ENCODE assay signal across 10 cellular contexts in genomic region chr1:116508090-116508983, GRCh38.
A peak's percentile ranks its signal among the peaks of the same experiment; 100 is the strongest.
DNase-seq lines count a peak whose midpoint lies in the region; ATAC-seq and TF ChIP-seq lines count a peak whose summit lies in the region.
"Had no signal": no experiment of that assay in that cellular context is flagged by ENCODE, and none has a peak within 500 bp of the region (broad histone marks: within the 10 kb centered on the region; RNA-seq: fewer than 3 reads in every experiment).

No MANE protein-coding gene starts in this region.

- H3K9me3 ChIP-seq in ascending aorta (no peaks in the 10 kb centered on the region), Karpas-422 (ENCODE audit: low read length) (no peaks in the 10 kb centered on the region)

- H3K4me3 Mint-ChIP-seq in memory B cell, result no peak overlapping the region
- H3K4me3 Mint-ChIP-seq: endodermal cell had no signal

- DNase-seq in HL-60 (ENCODE audit: low read depth in 1 of 2, low spot score in 1 of 2), result peak in 1 of 2 experiments; percentile 18
- no peak for DNase-seq in ascending aorta (ENCODE audit: low spot score in 2 of 2)
- no peak for DNase-seq in memory B cell (ENCODE audit: low spot score in 2 of 2)
- DNase-seq in Karpas-422, result no peak
- no peak for DNase-seq in effector CD4-positive, alpha-beta T cell
- no peak for DNase-seq in NCI-H2227 (lab: John Stamatoyannopoulos, UW; ENCODE audit: unreplicated experiment)
- no peak for DNase-seq in left lobe of liver (ENCODE audit: low spot score)
- DNase-seq: endodermal cell, NCI-H1436 had no signal

- no peaks in the 10 kb centered on the region for H3K9me3 Mint-ChIP-seq in memory B cell

- H3K27ac ChIP-seq in ACC112 (ENCODE audit: low read depth, low read length) (peak overlapping the region; percentile 100), HL-60 (replicated peaks) (peak overlapping the region; percentile 55), ascending aorta (peak overlapping the region; percentile 64 to 78), Karpas-422 (ENCODE audit: low read length) (no peak overlapping the region)

- H3K4me1 Mint-ChIP-seq in memory B cell, result peaks cover 43% of the 10 kb centered on the region
- H3K4me1 Mint-ChIP-seq: endodermal cell had no signal

- no peaks in the 10 kb centered on the region for H3K27me3 Mint-ChIP-seq in memory B cell

- no peaks in the 10 kb centered on the region for H3K9me2 ChIP-seq in Karpas-422 (replicated peaks; ENCODE audit: insufficient read depth, low read length)

- TF ChIP-seq CTCF in HL-60 (IDR thresholded peaks at IDR 0.05; ENCODE audit: insufficient read depth, low read length), result no peak
- no peak for TF ChIP-seq CTCF in ascending aorta (IDR thresholded peaks at IDR 0.05)

- ATAC-seq in memory B cell (ENCODE audit: low read depth) (no peak), left lobe of liver (no peak)

- no peaks in the 10 kb centered on the region for H4K20me1 ChIP-seq in Karpas-422 (ENCODE audit: insufficient read depth, low read depth, low read length)

- H3K27ac Mint-ChIP-seq in memory B cell, result peak overlapping the region; percentile 73
- H3K27ac Mint-ChIP-seq: endodermal cell had no signal

- H3K36me3 Mint-ChIP-seq in memory B cell, result peaks cover 6% of the 10 kb centered on the region

- H3K36me3 ChIP-seq in ACC112 (ENCODE audit: insufficient read depth, low read length), result no peaks in the 10 kb centered on the region
- H3K36me3 ChIP-seq in ascending aorta, result no peaks in the 10 kb centered on the region
- no peaks in the 10 kb centered on the region for H3K36me3 ChIP-seq in Karpas-422 (ENCODE audit: insufficient read depth, low read length)

- H3K4me3 ChIP-seq in ACC112 (ENCODE audit: low read depth, low read length) (peak overlapping the region; percentile 38), HL-60 (replicated peaks; ENCODE audit: insufficient read depth, low read length) (no peak overlapping the region), ascending aorta (no peak overlapping the region), Karpas-422 (ENCODE audit: low read length) (no peak overlapping the region)

- no peaks in the 10 kb centered on the region for H3K27me3 ChIP-seq in ACC112 (ENCODE audit: insufficient read depth, low read length)
- no peaks in the 10 kb centered on the region for H3K27me3 ChIP-seq in HL-60 (ENCODE audit: insufficient read depth, poor library complexity, severe bottlenecking)
- no peaks in the 10 kb centered on the region for H3K27me3 ChIP-seq in ascending aorta
- H3K27me3 ChIP-seq in Karpas-422 (ENCODE audit: low read length), result no peaks in the 10 kb centered on the region

- no peak overlapping the region for H3K9ac ChIP-seq in Karpas-422 (ENCODE audit: low read length)

- H3K79me2 ChIP-seq in ACC112 (ENCODE audit: control insufficient read depth, insufficient read depth, low read length, unreplicated experiment), result no peaks in the 10 kb centered on the region
- H3K79me2 ChIP-seq in Karpas-422 (ENCODE audit: low read length), result no peaks in the 10 kb centered on the region

- peak overlapping the region; percentile 32 for H2AFZ ChIP-seq in ACC112 (ENCODE audit: low read length, unreplicated experiment)
- no peak overlapping the region for H2AFZ ChIP-seq in Karpas-422 (ENCODE audit: low read length)

- H3K4me2 ChIP-seq in Karpas-422 (ENCODE audit: low read depth, low read length, poor library complexity, severe bottlenecking), result no peak overlapping the region

- intact Hi-C loops in ascending aorta (cut with DNase I), result loop anchor here (2.0 to 10.0 kb wide), 3 partner anchors 49 to 1374 kb away; no protein-coding TSS in a partner anchor

- peaks cover 39% of the 10 kb centered on the region for H3K4me1 ChIP-seq in ACC112 (ENCODE audit: control insufficient read depth, insufficient read depth, low read length, unreplicated experiment)
- peaks cover 6 to 14% of the 10 kb centered on the region in 2 donors for H3K4me1 ChIP-seq in ascending aorta
- H3K4me1 ChIP-seq in Karpas-422 (ENCODE audit: low read length), result no peaks in the 10 kb centered on the region
